In the genomic region with DNA sequence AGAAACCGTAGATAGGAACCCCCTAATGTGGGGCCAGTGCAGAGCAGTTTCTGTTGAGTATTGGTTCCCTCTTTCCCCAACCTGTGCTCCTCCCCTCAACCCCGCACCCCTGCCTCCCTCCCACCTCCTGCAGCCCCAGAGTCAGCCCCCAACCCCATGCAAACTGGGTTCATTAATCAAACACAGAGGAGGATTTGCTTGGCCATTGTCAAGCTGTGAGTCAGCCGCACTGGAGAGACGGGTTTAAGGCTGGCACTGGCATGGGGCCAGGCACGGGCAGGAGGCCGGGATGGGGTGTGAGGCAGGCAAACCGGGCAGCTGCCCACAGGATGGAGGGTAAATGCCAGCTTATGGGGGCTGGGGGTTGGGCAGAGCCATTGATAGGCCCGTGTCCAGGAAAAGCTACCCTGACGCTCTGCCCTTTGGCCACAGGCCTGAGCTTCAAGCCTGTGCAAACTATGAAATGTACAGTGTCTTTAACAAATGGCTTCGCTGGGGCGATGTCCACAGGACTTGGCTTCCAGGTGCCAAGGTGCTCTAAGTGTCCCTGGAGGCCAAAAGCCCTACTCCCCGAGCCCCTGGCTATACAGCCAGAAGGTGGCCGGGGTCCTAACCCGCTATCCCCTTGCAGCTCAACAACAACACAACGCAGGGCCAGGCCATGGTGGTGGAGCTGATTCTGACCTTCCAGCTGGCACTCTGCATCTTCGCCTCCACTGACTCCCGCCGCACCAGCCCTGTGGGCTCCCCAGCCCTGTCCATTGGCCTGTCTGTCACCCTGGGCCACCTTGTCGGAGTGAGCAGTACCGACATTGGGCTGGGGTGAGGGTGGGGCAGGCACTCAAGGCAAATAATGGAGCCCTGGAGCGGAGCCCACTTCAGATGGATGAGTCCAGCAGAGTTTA, we compare ENCODE assay signal across 9 cellular contexts. TPM values are rescaled to one million over a fixed set of nuclear protein-coding genes. Genes with fewer than 3 reads are reported as not detected.
DNase-seq lines count a peak whose midpoint lies in the region; ATAC-seq and TF ChIP-seq lines count a peak whose summit lies in the region.
"Had no signal": no experiment of that assay in that cellular context is flagged by ENCODE, and none has a peak within 500 bp of the region (broad histone marks: within the 10 kb centered on the region; RNA-seq: fewer than 3 reads in every experiment).

No MANE protein-coding gene starts in this region.

- H3K27me3 Mint-ChIP-seq in activated CD4-positive, alpha-beta T cell treated with anti-CD3 and anti-CD28 coated beads, Interleukin-2, amount 10 ng/mL, durations not matched to agents 24 days and 14 days = peaks cover 63% of the 10 kb centered on the region

- intact Hi-C loops in right cardiac atrium (cut with DNase I) = loop anchor here in 2 of 4 donors (10.0 kb wide), 2 partner anchors 188 to 212 kb away; no protein-coding TSS in a partner anchor
- intact Hi-C loops in activated CD4-positive, alpha-beta T cell treated with anti-CD3 and anti-CD28 coated beads, Interleukin-2, amount 10 ng/mL, durations not matched to agents 24 days and 14 days (cut with micrococcal nuclease) = no loop called here

- H3K36me3 Mint-ChIP-seq in activated CD4-positive, alpha-beta T cell treated with anti-CD3 and anti-CD28 coated beads, Interleukin-2, amount 10 ng/mL, durations not matched to agents 24 days and 14 days (ENCODE audit: low read depth) = no peaks in the 10 kb centered on the region

- H3K27ac ChIP-seq in right cardiac atrium (ENCODE audit: low read length) (no peak overlapping the region), thoracic aorta (no peak overlapping the region)
- H3K27ac ChIP-seq: psoas muscle had no signal

- H3K9me3 ChIP-seq in right cardiac atrium (ENCODE audit: control insufficient read depth, low read length) (no peaks in the 10 kb centered on the region), thoracic aorta (no peaks in the 10 kb centered on the region)
- H3K9me3 ChIP-seq: psoas muscle had no signal

- H3K9me3 Mint-ChIP-seq in activated CD4-positive, alpha-beta T cell treated with anti-CD3 and anti-CD28 coated beads, Interleukin-2, amount 10 ng/mL, durations not matched to agents 24 days and 14 days = no peaks in the 10 kb centered on the region

- no peak for TF ChIP-seq CTCF in thoracic aorta (IDR thresholded peaks at IDR 0.05)

- H3K27ac Mint-ChIP-seq in activated CD4-positive, alpha-beta T cell treated with anti-CD3 and anti-CD28 coated beads, Interleukin-2, amount 10 ng/mL, durations not matched to agents 24 days and 14 days = no peak overlapping the region

- no peak overlapping the region for H3K4me3 Mint-ChIP-seq in activated CD4-positive, alpha-beta T cell treated with anti-CD3 and anti-CD28 coated beads, Interleukin-2, amount 10 ng/mL, durations not matched to agents 24 days and 14 days

- H3K36me3 ChIP-seq in thoracic aorta = no peaks in the 10 kb centered on the region

- H3K4me1 Mint-ChIP-seq in activated CD4-positive, alpha-beta T cell treated with anti-CD3 and anti-CD28 coated beads, Interleukin-2, amount 10 ng/mL, durations not matched to agents 24 days and 14 days = peaks cover 8% of the 10 kb centered on the region

- 73% methylated on average over 21 of the region's 21 CpGs for WGBS in right cardiac atrium

- DNase-seq in HT1080 (ENCODE audit: low read depth) (peak; percentile 75), SW480 (ENCODE audit: low spot score) (peak; percentile 58), right cardiac atrium (peak; percentile 68 to 91 (median 76)), thoracic aorta (ENCODE audit: low spot score) (peak; percentile 38), cortex of kidney (lab: John Stamatoyannopoulos, UW) (no peak)
- DNase-seq in activated CD4-positive, alpha-beta T cell treated with anti-CD3 and anti-CD28 coated beads, Interleukin-2, amount 10 ng/mL, durations not matched to agents 24 days and 14 days = no peak
- DNase-seq: activated CD8-positive, alpha-beta memory T cell treated with anti-CD3 and anti-CD28 coated beads, Interleukin-2, amount 50 U/mL, for 48 hours had no signal

- no peak for TF ChIP-seq POLR2A in GM18505 (IDR thresholded peaks at IDR 0.05; ENCODE audit: borderline replicate concordance, extremely low read depth, insufficient read depth, insufficient read length)

- ATAC-seq in right cardiac atrium = peak; percentile 29
- no peak for ATAC-seq in thoracic aorta (ENCODE audit: insufficient number of reproducible peaks, low FRiP score, low read depth)
- no peak for ATAC-seq in GM18505 (IDR thresholded peaks at IDR 0.05; ENCODE audit: unreplicated experiment)

- H3K27me3 ChIP-seq in right cardiac atrium (ENCODE audit: control insufficient read depth, insufficient read depth) (no peaks in the 10 kb centered on the region), thoracic aorta (replicated peaks; ENCODE audit: insufficient read depth) (no peaks in the 10 kb centered on the region)

- H3K4me3 ChIP-seq in right cardiac atrium (ENCODE audit: low read length) (no peak overlapping the region), thoracic aorta (no peak overlapping the region)
- H3K4me3 ChIP-seq: psoas muscle had no signal

- H3K4me1 ChIP-seq in right cardiac atrium (ENCODE audit: control insufficient read depth, insufficient read depth, low read length) (no peaks in the 10 kb centered on the region), thoracic aorta (ENCODE audit: control insufficient read depth in 1 of 2, low read depth in 2 of 2) (peaks cover 11 to 34% of the 10 kb centered on the region in 2 donors)

RNA-seq across cellular contexts. Expression of a gene that starts 1.4 kb away (rescaled TPM):
- not detected in 2 replicates for total RNA-seq in HT1080 (2014; rRNA removed; shearing (Covaris generic))
- not detected in 2 replicates for polyA plus RNA-seq in HT1080 (2015; cell fraction: cytosol; rRNA removed)
- polyA plus RNA-seq in HT1080 (2015; cell fraction: nucleus; rRNA removed) = not detected in 2 replicates
- total RNA-seq in right cardiac atrium (1 to 10 TPM; 2.0 to 7.0 (median 2.8) TPM), thoracic aorta (under 1 TPM; 0.42 to 0.54 TPM)
- polyA plus RNA-seq in right cardiac atrium = 6.7 TPM
- total RNA-seq in activated CD4-positive, alpha-beta T cell treated with anti-CD3 and anti-CD28 coated beads, Interleukin-2, amount 10 ng/mL, durations not matched to agents 24 days and 14 days = not detected in 2 replicates
- total RNA-seq: psoas muscle had no signal

RNA-seq across cellular contexts. Expression of a gene that starts 9.6 kb away (rescaled TPM):
- not detected in 2 replicates for total RNA-seq in HT1080 (2014; rRNA removed; shearing (Covaris generic))
- 0.38 TPM in 1 of 2 replicates, not detected in the other for polyA plus RNA-seq in HT1080 (2015; cell fraction: cytosol; rRNA removed)
- 0.17 and 0.20 TPM in 2 replicates for polyA plus RNA-seq in HT1080 (2015; cell fraction: nucleus; rRNA removed)
- total RNA-seq in right cardiac atrium (under 1 TPM in 3 of 4 donors, not detected in 1; 0.15 to 0.25 (median 0.17) TPM), thoracic aorta (not detected)
- polyA plus RNA-seq in right cardiac atrium = 0.32 TPM
- total RNA-seq in activated CD4-positive, alpha-beta T cell treated with anti-CD3 and anti-CD28 coated beads, Interleukin-2, amount 10 ng/mL, durations not matched to agents 24 days and 14 days = not detected in 2 replicates
- total RNA-seq: psoas muscle had no signal

RNA-seq across cellular contexts. Expression of a gene that starts 12.6 kb away (rescaled TPM):
- not detected in 2 replicates for total RNA-seq in HT1080 (2014; rRNA removed; shearing (Covaris generic))
- not detected in 2 replicates for polyA plus RNA-seq in HT1080 (2015; cell fraction: cytosol; rRNA removed)
- not detected in 2 replicates for polyA plus RNA-seq in HT1080 (2015; cell fraction: nucleus; rRNA removed)
- total RNA-seq in right cardiac atrium = 1 to 10 TPM in 1 of 4 donors, under 1 TPM in 3; 0.17 to 1.1 (median 0.52) TPM
- 0.77 TPM for polyA plus RNA-seq in right cardiac atrium
- 1 to 10 TPM in 1 of 2 donors, not detected in 1; 3.0 TPM for total RNA-seq in thoracic aorta
- total RNA-seq in activated CD4-positive, alpha-beta T cell treated with anti-CD3 and anti-CD28 coated beads, Interleukin-2, amount 10 ng/mL, durations not matched to agents 24 days and 14 days = not detected in 2 replicates
- total RNA-seq: psoas muscle had no signal
- polyA plus RNA-seq: psoas muscle had no signal

RNA-seq across cellular contexts. Expression of a gene that starts 59.4 kb away (rescaled TPM):
- total RNA-seq in HT1080 (2014; rRNA removed; shearing (Covaris generic)) = not detected in 2 replicates
- polyA plus RNA-seq in HT1080 (2015; cell fraction: cytosol; rRNA removed) = 0.15 and 0.19 TPM in 2 replicates
- 0.02 TPM in 1 of 2 replicates, not detected in the other for polyA plus RNA-seq in HT1080 (2015; cell fraction: nucleus; rRNA removed)
- total RNA-seq in right cardiac atrium = 10 to 100 TPM; 10.4 to 31.1 (median 17.4) TPM
- 37.4 TPM for polyA plus RNA-seq in right cardiac atrium
- 1 to 10 TPM; 2.8 TPM for total RNA-seq in thoracic aorta
- total RNA-seq in activated CD4-positive, alpha-beta T cell treated with anti-CD3 and anti-CD28 coated beads, Interleukin-2, amount 10 ng/mL, durations not matched to agents 24 days and 14 days = 0.30 and 0.54 TPM in 2 replicates

Comparison
In these comparisons a context has a peak if more than half of its experiments do, and no peak if none do; other contexts are left out.
1. DNase-seq: peak in HT1080 (single experiment), SW480 (single experiment), right cardiac atrium (3 of 3) and thoracic aorta (single experiment); none in cortex of kidney (single experiment) and activated CD4-positive, alpha-beta T cell treated with anti-CD3 and anti-CD28 coated beads, Interleukin-2, amount 10 ng/mL, durations not matched to agents 24 days and 14 days (single experiment).
2. ATAC-seq: peak in right cardiac atrium (2 of 2); none in thoracic aorta (single experiment) and GM18505 (single experiment).